7 cellular contexts compared by ENCODE assay signal in the genomic region with DNA sequence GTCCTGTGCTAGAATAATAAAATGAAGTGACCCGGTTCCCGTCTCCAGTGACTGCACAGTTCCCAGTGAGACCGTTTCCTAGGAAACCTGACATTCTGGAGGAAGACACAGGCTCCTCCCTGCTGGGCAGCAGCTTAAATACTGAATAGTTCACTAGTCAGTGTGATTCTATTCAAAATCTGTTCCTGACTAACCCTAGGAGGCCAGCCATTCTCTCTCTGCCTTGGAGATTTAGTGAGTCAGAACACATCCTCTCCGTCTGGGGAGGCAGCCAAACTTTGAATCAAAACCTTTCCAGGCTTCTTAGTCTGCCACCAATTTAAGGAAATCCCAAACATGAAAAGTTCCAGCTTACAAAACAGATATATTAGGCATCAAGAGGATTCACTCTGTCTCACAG. TPM values are rescaled to one million over a fixed set of nuclear protein-coding genes. Genes with fewer than 3 reads are reported as not detected.
DNase-seq lines count a peak whose midpoint lies in the region; ATAC-seq and TF ChIP-seq lines count a peak whose summit lies in the region.

No MANE protein-coding gene starts in this region.

- H3K9me3 Mint-ChIP-seq in stimulated activated effector memory CD8-positive, alpha-beta T cell treated with anti-CD3 and anti-CD28 coated beads, Interleukin-12 subunit alpha, Interleukin-12 subunit beta, amount 100 ng/mL, for 72 hours = no peaks in the 10 kb centered on the region

- H3K4me1 Mint-ChIP-seq in stimulated activated effector memory CD8-positive, alpha-beta T cell treated with anti-CD3 and anti-CD28 coated beads, Interleukin-12 subunit alpha, Interleukin-12 subunit beta, amount 100 ng/mL, for 72 hours = no peaks in the 10 kb centered on the region

- H3K27ac Mint-ChIP-seq in stimulated activated effector memory CD8-positive, alpha-beta T cell treated with anti-CD3 and anti-CD28 coated beads, Interleukin-12 subunit alpha, Interleukin-12 subunit beta, amount 100 ng/mL, for 72 hours = peak overlapping the region; percentile 15

- H3K9ac ChIP-seq in Karpas-422 (ENCODE audit: low read length) = no peak overlapping the region
- peak overlapping the region; percentile 75 for H3K9ac ChIP-seq in iPS-18a (ENCODE audit: low read length)

- no peaks in the 10 kb centered on the region for H3K9me3 ChIP-seq in Karpas-422 (ENCODE audit: low read length)
- no peaks in the 10 kb centered on the region for H3K9me3 ChIP-seq in iPS-18a (ENCODE audit: control insufficient read depth, low read depth, low read length)

- H3K27ac ChIP-seq in Karpas-422 (ENCODE audit: low read length) (peak overlapping the region; percentile 11; the same call in 1 of the 2 replicates), brain microvascular endothelial cell (peak overlapping the region; percentile 82), iPS-18a (ENCODE audit: low read length) (peak overlapping the region; percentile 96)

- no peak overlapping the region for H3K4me3 Mint-ChIP-seq in stimulated activated effector memory CD8-positive, alpha-beta T cell treated with anti-CD3 and anti-CD28 coated beads, Interleukin-12 subunit alpha, Interleukin-12 subunit beta, amount 100 ng/mL, for 72 hours

- no peak overlapping the region for H3K4me2 ChIP-seq in Karpas-422 (ENCODE audit: low read depth, low read length, poor library complexity, severe bottlenecking)

- in situ Hi-C loops in brain microvascular endothelial cell (cut with HindIII; ENCODE audit: low pct_ligation_motif_present, low sequenced_read_pairs) = no loop called here

- H3K4me3 ChIP-seq in Karpas-422 (ENCODE audit: low read length) (no peak overlapping the region), brain microvascular endothelial cell (ENCODE audit: low read depth, low read length) (no peak overlapping the region), iPS-18a (ENCODE audit: low read length) (peak overlapping the region; percentile 43)

- H3K36me3 Mint-ChIP-seq in stimulated activated effector memory CD8-positive, alpha-beta T cell treated with anti-CD3 and anti-CD28 coated beads, Interleukin-12 subunit alpha, Interleukin-12 subunit beta, amount 100 ng/mL, for 72 hours = peaks cover 34% of the 10 kb centered on the region

- H4K20me1 ChIP-seq in Karpas-422 (ENCODE audit: insufficient read depth, low read depth, low read length) = no peaks in the 10 kb centered on the region

- H3K36me3 ChIP-seq in Karpas-422 (ENCODE audit: insufficient read depth, low read length) (no peaks in the 10 kb centered on the region), brain microvascular endothelial cell (replicated peaks) (no peaks in the 10 kb centered on the region), iPS-18a (ENCODE audit: control insufficient read depth, low read depth, low read length) (no peaks in the 10 kb centered on the region)

- TF ChIP-seq CTCF in brain microvascular endothelial cell (IDR thresholded peaks at IDR 0.05; ENCODE audit: low read depth, low read length, missing control alignments) = no peak

- no peak overlapping the region for H2AFZ ChIP-seq in Karpas-422 (ENCODE audit: low read length)

- H3K27me3 ChIP-seq in Karpas-422 (ENCODE audit: low read length) = no peaks in the 10 kb centered on the region
- H3K27me3 ChIP-seq in brain microvascular endothelial cell (replicated peaks) = no peaks in the 10 kb centered on the region
- H3K27me3 ChIP-seq in iPS-18a (ENCODE audit: control insufficient read depth, insufficient read depth, low read length) = no peaks in the 10 kb centered on the region

- no peaks in the 10 kb centered on the region for H3K79me2 ChIP-seq in Karpas-422 (ENCODE audit: low read length)

- no peaks in the 10 kb centered on the region for H3K9me2 ChIP-seq in Karpas-422 (replicated peaks; ENCODE audit: insufficient read depth, low read length)

- no peak for ATAC-seq in stimulated activated effector memory CD8-positive, alpha-beta T cell treated with anti-CD3 and anti-CD28 coated beads, Interleukin-12 subunit alpha, Interleukin-12 subunit beta, amount 100 ng/mL, for 72 hours
- no peak for ATAC-seq in GM18511 (IDR thresholded peaks at IDR 0.05; ENCODE audit: unreplicated experiment)
- ATAC-seq in HG02938 (IDR thresholded peaks at IDR 0.05; ENCODE audit: unreplicated experiment) = no peak

- peaks cover 9% of the 10 kb centered on the region for H3K4me1 ChIP-seq in Karpas-422 (ENCODE audit: low read length)
- peaks cover 20% of the 10 kb centered on the region for H3K4me1 ChIP-seq in iPS-18a (ENCODE audit: control insufficient read depth, low read depth, low read length)

- DNase-seq in Karpas-422 = no peak
- DNase-seq in brain microvascular endothelial cell = peak; percentile 95
- no peak for DNase-seq in stimulated activated effector memory CD8-positive, alpha-beta T cell treated with anti-CD3 and anti-CD28 coated beads, Interleukin-12 subunit alpha, Interleukin-12 subunit beta, amount 100 ng/mL, for 72 hours (ENCODE audit: low spot score in 2 of 2)
- no peak for DNase-seq in COLO668 (lab: John Stamatoyannopoulos, UW; ENCODE audit: unreplicated experiment)

RNA-seq across cellular contexts. Expression of a gene that starts 11.2 kb away (rescaled TPM):
- 13.3 and 15.3 TPM in 2 replicates for total RNA-seq in Karpas-422 (2014; rRNA removed; shearing (Covaris generic); ENCODE audit: low replicate concordance)

RNA-seq across cellular contexts. Expression of a gene that starts 11.3 kb away (rescaled TPM):
- total RNA-seq in Karpas-422 (2014; rRNA removed; shearing (Covaris generic); ENCODE audit: low replicate concordance) = 2,423 and 3,362 TPM in 2 replicates

Comparison
In these comparisons a context has a peak if more than half of its experiments do, and no peak if none do; other contexts are left out.
1. H3K27ac ChIP-seq: peak in every context shown above with its lines; median percentile 96 in iPS-18a; 82 in brain microvascular endothelial cell; 11 in Karpas-422.